ENCODE assay signal across 11 cellular contexts in genomic region chr11:47111318-47111804, GRCh38.
DNase-seq lines count a peak whose midpoint lies in the region; ATAC-seq and TF ChIP-seq lines count a peak whose summit lies in the region.
"Had no signal": no experiment of that assay in that cellular context is flagged by ENCODE, and none has a peak within 500 bp of the region (broad histone marks: within the 10 kb centered on the region; RNA-seq: fewer than 3 reads in every experiment).

No MANE protein-coding gene starts in this region.

- H3K4me3 ChIP-seq in stomach, result no peak overlapping the region

- no peaks in the 10 kb centered on the region for H3K36me3 ChIP-seq in stomach

- H3K27ac ChIP-seq in stomach, result no peak overlapping the region
- H3K27ac ChIP-seq: foreskin keratinocyte, VCaP had no signal

- intact Hi-C loops in stomach (cut with DNase I; ENCODE audit: low total_unique reads), result no loop called here

- H3K27me3 ChIP-seq in stomach, result no peaks in the 10 kb centered on the region
- H3K27me3 ChIP-seq: foreskin keratinocyte had no signal

- no peaks in the 10 kb centered on the region for H3K9me3 ChIP-seq in stomach

- no peak for TF ChIP-seq EP300 in stomach (IDR thresholded peaks at IDR 0.05)

- TF ChIP-seq CTCF in GM20000 (IDR thresholded peaks at IDR 0.05; ENCODE audit: extremely low read depth, missing control alignments), result no peak
- TF ChIP-seq CTCF in stomach (IDR thresholded peaks at IDR 0.05), result no peak

- peaks cover 6 to 43% (median 19%) of the 10 kb centered on the region in 4 donors for H3K4me1 ChIP-seq in stomach
- H3K4me1 ChIP-seq: foreskin keratinocyte had no signal

- peak; percentile 82 for ATAC-seq in HG03175 (IDR thresholded peaks at IDR 0.05; ENCODE audit: unreplicated experiment)
- ATAC-seq: foreskin keratinocyte had no signal

- 83 to 96% (median 95%) methylated on average over 8 of the region's 8 CpGs for WGBS in stomach, 5 donors

- no peak for TF ChIP-seq POLR2A in stomach (IDR thresholded peaks at IDR 0.05)

- peak; percentile 96 for DNase-seq in DMS53 (lab: John Stamatoyannopoulos, UW)
- DNase-seq in GM20000 (ENCODE audit: low spot score), result peak; percentile 67
- peak; percentile 97 for DNase-seq in NCI-H69 (lab: John Stamatoyannopoulos, UW)
- DNase-seq in stimulated activated CD4-positive, alpha-beta T cell treated with anti-CD3 and anti-CD28 coated beads, Interleukin-4, amount 100 ng/mL, for 1 hour, result no peak
- no peak for DNase-seq in stomach
- no peak for DNase-seq in activated naive CD4-positive, alpha-beta T cell (lab: John Stamatoyannopoulos, UW)
- no peak for DNase-seq in AG08395 (ENCODE audit: low spot score)
- DNase-seq: foreskin keratinocyte, NCI-H1048 had no signal

Comparison
In these comparisons a context has a peak if more than half of its experiments do, and no peak if none do; other contexts are left out.
1. DNase-seq: peak in DMS53 (single experiment), GM20000 (single experiment) and NCI-H69 (single experiment); none in stimulated activated CD4-positive, alpha-beta T cell treated with anti-CD3 and anti-CD28 coated beads, Interleukin-4, amount 100 ng/mL, for 1 hour (single experiment), stomach (single experiment), activated naive CD4-positive, alpha-beta T cell (0 of 4) and AG08395 (single experiment).